Comparison of ENCODE assay signal across 19 cellular contexts in genomic region chr14:55914771-55915170, GRCh38.
"Had no signal": no experiment of that assay in that cellular context is flagged by ENCODE, and none has a peak within 500 bp of the region (broad histone marks: within the 10 kb centered on the region; RNA-seq: fewer than 3 reads in every experiment).

No MANE protein-coding gene starts in this region.

- H3K4me1 ChIP-seq: pancreas, sigmoid colon, thyroid gland had no signal

- H3K4me3 ChIP-seq: cardiac muscle cell, pancreas, sigmoid colon, thyroid gland had no signal

- ATAC-seq: activated CD8-positive, alpha-beta memory T cell treated with anti-CD3 and anti-CD28 coated beads, Interleukin-2, amount 10 ng/mL, durations not matched to agents 7 days and 5 days; effector memory CD8-positive, alpha-beta T cell; naive thymus-derived CD8-positive, alpha-beta T cell; SK-N-SH treated with all-trans-retinoic acid at 6 μM for 48 hours had no signal

- H3K9me3 ChIP-seq: pancreas, sigmoid colon, thyroid gland had no signal

- H3K27ac ChIP-seq: cardiac muscle cell, pancreas, sigmoid colon, thyroid gland had no signal

- H3K36me3 ChIP-seq: cardiac muscle cell, pancreas, sigmoid colon, thyroid gland had no signal

- H3K27me3 ChIP-seq: cardiac muscle cell, pancreas, sigmoid colon, thyroid gland had no signal

- DNase-seq: activated CD4-positive, alpha-beta memory T cell treated with anti-CD3 and anti-CD28 coated beads, Interleukin-2, amount 10 ng/mL, durations not matched to agents 7 days and 5 days; activated CD4-positive, alpha-beta T cell treated with anti-CD3 and anti-CD28 coated beads for 48 hours; activated CD4-positive, CD25-positive, alpha-beta regulatory T cell; activated CD8-positive, alpha-beta memory T cell treated with anti-CD3 and anti-CD28 coated beads, Interleukin-2, amount 10 ng/mL, durations not matched to agents 7 days and 5 days; activated naive CD4-positive, alpha-beta T cell treated with Interleukin-2 at 50 U/mL for 16 hours; anterior cingulate cortex; effector memory CD8-positive, alpha-beta T cell; head of caudate nucleus; kidney; mesenchymal stem cell; naive thymus-derived CD8-positive, alpha-beta T cell; pancreas; sigmoid colon; stimulated activated naive CD4-positive, alpha-beta T cell; T-helper 1 cell; T-helper 9 cell; thyroid gland had no signal
